Comparison of ENCODE assay signal across 8 cellular contexts in the genomic region with DNA sequence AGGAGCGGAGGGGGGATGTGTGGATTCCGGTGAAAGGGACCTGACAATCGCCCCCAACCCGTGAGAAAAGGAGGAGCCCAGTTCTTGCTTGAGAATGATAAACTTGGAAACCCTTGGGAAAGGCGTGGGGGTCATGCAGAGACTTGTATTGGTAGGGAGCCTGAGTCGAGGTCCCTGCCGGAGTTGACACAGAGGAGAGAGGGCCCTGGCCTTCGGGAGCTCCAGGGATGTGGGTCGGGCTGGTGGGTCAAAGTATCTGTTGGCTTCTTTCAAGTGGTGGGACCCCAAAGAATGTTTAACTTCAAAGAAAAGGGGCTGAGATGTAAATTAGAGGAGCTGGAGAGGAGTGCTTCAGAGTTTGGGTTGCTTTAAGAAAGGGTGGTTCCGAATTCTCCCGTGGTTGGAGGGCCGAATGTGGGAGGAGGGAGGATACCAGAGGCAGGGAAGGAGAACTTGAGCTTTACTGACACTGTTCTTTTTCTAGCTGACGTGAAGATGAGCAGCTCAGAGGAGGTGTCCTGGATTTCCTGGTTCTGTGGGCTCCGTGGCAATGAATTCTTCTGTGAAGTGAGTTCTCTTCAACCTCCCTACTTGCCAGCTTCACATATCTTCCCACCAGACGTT. TPM values are rescaled to one million over a fixed set of nuclear protein-coding genes. Genes with fewer than 3 reads are reported as not detected.
DNase-seq lines count a peak whose midpoint lies in the region; ATAC-seq and TF ChIP-seq lines count a peak whose summit lies in the region.

No MANE protein-coding gene starts in this region.

- H3F3A ChIP-seq in Loucy (ENCODE audit: low read depth) = no peaks in the 10 kb centered on the region

- CTCF ChIA-PET in BJ (lab: Yijun Ruan, JAX) = interaction anchor here (0.8 to 1.0 kb wide), 3 partner anchors 120 to 1172 kb away, joined by 3 to 4 read pairs (median 3); partner anchors contain the start of genes ATP6V1G2 and TAP2

- peak overlapping the region; percentile 94 for H3K4me3 Mint-ChIP-seq in dendritic cell treated with granulocyte-macrophage colony-stimulating factor and Interleukin-4, amounts not matched to agents 40 ng/mL and 50 ng/mL, for 4 days
- peak overlapping the region; percentile 93 to 97 (median 95) for H3K4me3 Mint-ChIP-seq in nephron

- intact Hi-C loops in dendritic cell treated with granulocyte-macrophage colony-stimulating factor and Interleukin-4, amounts not matched to agents 40 ng/mL and 50 ng/mL, for 4 days (cut with micrococcal nuclease) = loop anchor here (1.0 to 5.0 kb wide), 5 partner anchors 14 to 156 kb away; partner anchors contain the start of genes BAG6, CLIC1, DDX39B and PRRC2A

- no peak for ATAC-seq in HG03175 (IDR thresholded peaks at IDR 0.05; ENCODE audit: unreplicated experiment)
- no peak for ATAC-seq in GM21515 (IDR thresholded peaks at IDR 0.05; ENCODE audit: unreplicated experiment)

- H3K36me3 Mint-ChIP-seq in dendritic cell treated with granulocyte-macrophage colony-stimulating factor and Interleukin-4, amounts not matched to agents 40 ng/mL and 50 ng/mL, for 4 days (ENCODE audit: low read depth) = peaks cover 94% of the 10 kb centered on the region
- H3K36me3 Mint-ChIP-seq in nephron (ENCODE audit: low read depth) = peaks cover 61% of the 10 kb centered on the region

- H3K9me2 ChIP-seq in Loucy (replicated peaks; ENCODE audit: low read depth, low read length) = no peaks in the 10 kb centered on the region

- H3K27me3 ChIP-seq in BJ (ENCODE audit: control insufficient read depth, insufficient read depth, low read length) = no peaks in the 10 kb centered on the region
- no peaks in the 10 kb centered on the region for H3K27me3 ChIP-seq in Loucy (ENCODE audit: insufficient read depth, low read length, poor library complexity, severe bottlenecking)

- peak overlapping the region; percentile 99 for H3K4me2 ChIP-seq in Loucy (ENCODE audit: low read depth, low read length, poor library complexity, severe bottlenecking)

- TF ChIP-seq CTCF in BJ (IDR thresholded peaks at IDR 0.05; ENCODE audit: insufficient read depth, low read depth, low read length) (no peak), Loucy (conservative IDR thresholded peaks at IDR 0.05; ENCODE audit: low read length) (no peak), nephron (IDR thresholded peaks at IDR 0.05; ENCODE audit: unreplicated experiment in 3 of 3) (no peak)

- H3K4me3 ChIP-seq in BJ (ENCODE audit: low read depth, low read length) = peak overlapping the region; percentile 91
- peak overlapping the region; percentile 88 for H3K4me3 ChIP-seq in Loucy (ENCODE audit: low read length, poor library complexity, severe bottlenecking)

- H3K9me3 Mint-ChIP-seq in dendritic cell treated with granulocyte-macrophage colony-stimulating factor and Interleukin-4, amounts not matched to agents 40 ng/mL and 50 ng/mL, for 4 days = no peaks in the 10 kb centered on the region
- no peaks in the 10 kb centered on the region for H3K9me3 Mint-ChIP-seq in nephron

- peaks cover 38% of the 10 kb centered on the region for H3K4me1 ChIP-seq in Loucy (ENCODE audit: insufficient read depth, low read length, poor library complexity, severe bottlenecking)

- H3K9ac ChIP-seq in Loucy (ENCODE audit: low read depth, low read length, poor library complexity, severe bottlenecking) = peak overlapping the region; percentile 98

- no peaks in the 10 kb centered on the region for H3K9me3 ChIP-seq in Loucy (ENCODE audit: insufficient read depth, low read depth, low read length)

- no peaks in the 10 kb centered on the region for H3K27me3 Mint-ChIP-seq in dendritic cell treated with granulocyte-macrophage colony-stimulating factor and Interleukin-4, amounts not matched to agents 40 ng/mL and 50 ng/mL, for 4 days
- no peaks in the 10 kb centered on the region for H3K27me3 Mint-ChIP-seq in nephron (ENCODE audit: low read depth)

- H3K36me3 ChIP-seq in BJ (ENCODE audit: control insufficient read depth, insufficient read depth, low read length) (peaks cover 42% of the 10 kb centered on the region), Loucy (ENCODE audit: insufficient read depth, low read length) (peaks cover 43% of the 10 kb centered on the region; the same call in 1 of the 2 replicates)

- H2AFZ ChIP-seq in Loucy (ENCODE audit: low read length) = peak overlapping the region; percentile 65

- H3K4me1 Mint-ChIP-seq in dendritic cell treated with granulocyte-macrophage colony-stimulating factor and Interleukin-4, amounts not matched to agents 40 ng/mL and 50 ng/mL, for 4 days (ENCODE audit: low read depth) = peaks cover 65% of the 10 kb centered on the region
- H3K4me1 Mint-ChIP-seq in nephron = peaks cover 42% of the 10 kb centered on the region

- DNase-seq in BJ (ENCODE audit: low read depth) = no peak
- DNase-seq in hippocampal formation (lab: John Stamatoyannopoulos, UW) = no peak
- DNase-seq in NCI-H146 (lab: John Stamatoyannopoulos, UW) = no peak

- POLR2A ChIA-PET in BJ (lab: Charles Lee) = no interaction called here

- H3K79me2 ChIP-seq in Loucy (ENCODE audit: insufficient read depth, low read length) = peaks cover 77% of the 10 kb centered on the region

- H3K27ac Mint-ChIP-seq in dendritic cell treated with granulocyte-macrophage colony-stimulating factor and Interleukin-4, amounts not matched to agents 40 ng/mL and 50 ng/mL, for 4 days = peak overlapping the region; percentile 95
- H3K27ac Mint-ChIP-seq in nephron = peak overlapping the region; percentile 97 to 99 (median 99)

- H4K20me1 ChIP-seq in Loucy (ENCODE audit: insufficient read depth, low read length, poor library complexity, severe bottlenecking) = peaks cover 22% of the 10 kb centered on the region

RNA-seq across cellular contexts. Expression of gene CSNK2B, which starts 0.6 kb away (rescaled TPM):
- 83.2 and 94.9 TPM in 2 replicates for polyA plus RNA-seq in BJ (2011; rRNA removed)
- polyA minus RNA-seq in BJ (2011; rRNA and poly(A)+ RNA removed) = 89.6 and 132 TPM in 2 replicates

RNA-seq across cellular contexts. Expression of gene GPANK1, which starts 1.7 kb away (rescaled TPM):
- polyA plus RNA-seq in BJ (2011; rRNA removed) = 12.6 and 15.0 TPM in 2 replicates
- 4.7 and 7.3 TPM in 2 replicates for polyA minus RNA-seq in BJ (2011; rRNA and poly(A)+ RNA removed)

RNA-seq across cellular contexts. Expression of gene LY6G5B, which starts 3.3 kb away (rescaled TPM):
- 6.8 and 10.8 TPM in 2 replicates for polyA plus RNA-seq in BJ (2011; rRNA removed)
- 2.2 and 2.5 TPM in 2 replicates for polyA minus RNA-seq in BJ (2011; rRNA and poly(A)+ RNA removed)

RNA-seq across cellular contexts. Expression of gene C6orf47, which starts 5.9 kb away (rescaled TPM):
- polyA plus RNA-seq in BJ (2011; rRNA removed) = 9.9 and 13.0 TPM in 2 replicates
- polyA minus RNA-seq in BJ (2011; rRNA and poly(A)+ RNA removed) = 7.4 and 9.5 TPM in 2 replicates

RNA-seq across cellular contexts. Expression of gene APOM, which starts 10.8 kb away (rescaled TPM):
- polyA plus RNA-seq in BJ (2011; rRNA removed) = 4.2 and 4.8 TPM in 2 replicates
- polyA minus RNA-seq in BJ (2011; rRNA and poly(A)+ RNA removed) = 2.2 and 2.6 TPM in 2 replicates
